1 cellular context compared by ENCODE assay signal in genomic region chr1:110097507-110098221, GRCh38.
A peak's percentile ranks its signal among the peaks of the same experiment; 100 is the strongest.
TF ChIP-seq lines count a peak whose summit lies in the region.

No MANE protein-coding gene starts in this region.

TF ChIP-seq in SK-N-SH treated with all-trans-retinoic acid at 6 μM for 48 hours, 23 proteins besides CTCF, POLR2A, EP300 and RAD21 (continued from another document):
- TF ChIP-seq, protein P1, sequence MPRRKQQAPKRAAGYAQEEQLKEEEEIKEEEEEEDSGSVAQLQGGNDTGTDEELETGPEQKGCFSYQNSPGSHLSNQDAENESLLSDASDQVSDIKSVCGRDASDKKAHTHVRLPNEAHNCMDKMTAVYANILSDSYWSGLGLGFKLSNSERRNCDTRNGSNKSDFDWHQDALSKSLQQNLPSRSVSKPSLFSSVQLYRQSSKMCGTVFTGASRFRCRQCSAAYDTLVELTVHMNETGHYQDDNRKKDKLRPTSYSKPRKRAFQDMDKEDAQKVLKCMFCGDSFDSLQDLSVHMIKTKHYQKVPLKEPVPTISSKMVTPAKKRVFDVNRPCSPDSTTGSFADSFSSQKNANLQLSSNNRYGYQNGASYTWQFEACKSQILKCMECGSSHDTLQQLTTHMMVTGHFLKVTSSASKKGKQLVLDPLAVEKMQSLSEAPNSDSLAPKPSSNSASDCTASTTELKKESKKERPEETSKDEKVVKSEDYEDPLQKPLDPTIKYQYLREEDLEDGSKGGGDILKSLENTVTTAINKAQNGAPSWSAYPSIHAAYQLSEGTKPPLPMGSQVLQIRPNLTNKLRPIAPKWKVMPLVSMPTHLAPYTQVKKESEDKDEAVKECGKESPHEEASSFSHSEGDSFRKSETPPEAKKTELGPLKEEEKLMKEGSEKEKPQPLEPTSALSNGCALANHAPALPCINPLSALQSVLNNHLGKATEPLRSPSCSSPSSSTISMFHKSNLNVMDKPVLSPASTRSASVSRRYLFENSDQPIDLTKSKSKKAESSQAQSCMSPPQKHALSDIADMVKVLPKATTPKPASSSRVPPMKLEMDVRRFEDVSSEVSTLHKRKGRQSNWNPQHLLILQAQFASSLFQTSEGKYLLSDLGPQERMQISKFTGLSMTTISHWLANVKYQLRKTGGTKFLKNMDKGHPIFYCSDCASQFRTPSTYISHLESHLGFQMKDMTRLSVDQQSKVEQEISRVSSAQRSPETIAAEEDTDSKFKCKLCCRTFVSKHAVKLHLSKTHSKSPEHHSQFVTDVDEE (CRISPR knock-in tag; IDR thresholded peaks at IDR 0.05): no peak
- TF ChIP-seq CSRNP3 (CRISPR knock-in tag; IDR thresholded peaks at IDR 0.05): no peak
- TF ChIP-seq CSDC2 (CRISPR knock-in tag; IDR thresholded peaks at IDR 0.05): no peak
- no peak for TF ChIP-seq BACH2 (CRISPR knock-in tag; IDR thresholded peaks at IDR 0.05; ENCODE audit: borderline replicate concordance)
- TF ChIP-seq, protein P2, sequence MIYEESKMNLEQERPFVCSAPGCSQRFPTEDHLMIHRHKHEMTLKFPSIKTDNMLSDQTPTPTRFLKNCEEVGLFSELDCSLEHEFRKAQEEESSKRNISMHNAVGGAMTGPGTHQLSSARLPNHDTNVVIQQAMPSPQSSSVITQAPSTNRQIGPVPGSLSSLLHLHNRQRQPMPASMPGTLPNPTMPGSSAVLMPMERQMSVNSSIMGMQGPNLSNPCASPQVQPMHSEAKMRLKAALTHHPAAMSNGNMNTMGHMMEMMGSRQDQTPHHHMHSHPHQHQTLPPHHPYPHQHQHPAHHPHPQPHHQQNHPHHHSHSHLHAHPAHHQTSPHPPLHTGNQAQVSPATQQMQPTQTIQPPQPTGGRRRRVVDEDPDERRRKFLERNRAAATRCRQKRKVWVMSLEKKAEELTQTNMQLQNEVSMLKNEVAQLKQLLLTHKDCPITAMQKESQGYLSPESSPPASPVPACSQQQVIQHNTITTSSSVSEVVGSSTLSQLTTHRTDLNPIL (CRISPR knock-in tag; IDR thresholded peaks at IDR 0.05; ENCODE audit: low read depth): no peak
- no peak for TF ChIP-seq ZFP3 (CRISPR knock-in tag; IDR thresholded peaks at IDR 0.05)
- no peak for TF ChIP-seq ISL1 (CRISPR knock-in tag; IDR thresholded peaks at IDR 0.05)
- TF ChIP-seq TOX (CRISPR knock-in tag; IDR thresholded peaks at IDR 0.05; ENCODE audit: borderline replicate concordance): no peak; the same call in 1 of the 2 replicates
- peak; percentile 69; the same call in 1 of the 2 replicates for TF ChIP-seq PPARA (CRISPR knock-in tag; IDR thresholded peaks at IDR 0.05; ENCODE audit: borderline replicate concordance)
